Comparison of ENCODE assay signal across 12 cellular contexts in genomic region chr5:57435701-57436134, GRCh38.
A peak's percentile ranks its signal among the peaks of the same experiment; 100 is the strongest.
DNase-seq lines count a peak whose midpoint lies in the region; FAIRE-seq and TF ChIP-seq lines count a peak whose summit lies in the region.
"Had no signal": no experiment of that assay in that cellular context is flagged by ENCODE, and none has a peak within 500 bp of the region (broad histone marks: within the 10 kb centered on the region; RNA-seq: fewer than 3 reads in every experiment).

No MANE protein-coding gene starts in this region.

- TF ChIP-seq CTCF in HFF-Myc (IDR thresholded peaks at IDR 0.05; ENCODE audit: low read depth, low read length, missing control alignments) (no peak), D721Med (IDR thresholded peaks at IDR 0.05; ENCODE audit: insufficient read depth, missing control alignments) (no peak)

- DNase-seq in HFF-Myc (ENCODE audit: extremely low read depth, low read depth): peak; percentile 70
- peak; percentile 74 for DNase-seq in adipocyte (ENCODE audit: low read depth)
- DNase-seq in hepatic stellate cell (ENCODE audit: low spot score): peak; percentile 41
- DNase-seq in stromal cell of bone marrow (ENCODE audit: low read depth): peak; percentile 25
- no peak for DNase-seq in activated effector memory CD4-positive, alpha-beta T cell treated with anti-CD3 and anti-CD28 coated beads, Interleukin-2, amount 50 U/mL, for 16 hours
- no peak for DNase-seq in substantia nigra (lab: John Stamatoyannopoulos, UW)
- no peak for DNase-seq in foreskin melanocyte
- DNase-seq in D721Med (ENCODE audit: insufficient read length, low spot score): no peak
- DNase-seq: activated naive CD8-positive, alpha-beta T cell treated with anti-CD3 and anti-CD28 coated beads, Interleukin-2, amount 10 ng/mL, durations not matched to agents 7 days and 5 days; esophagus squamous epithelium; H7; RPMI8226 had no signal

- FAIRE-seq in D721Med (lab: Jason Lieb, UNC): no peak

- peaks cover 3% of the 10 kb centered on the region for H3K36me3 ChIP-seq in adipocyte (ENCODE audit: control insufficient read depth, insufficient read depth, low read length, severe bottlenecking)
- H3K36me3 ChIP-seq: esophagus squamous epithelium had no signal

- H3K4me3 ChIP-seq in HFF-Myc (replicated peaks; ENCODE audit: low read depth, low read length) (no peak overlapping the region), adipocyte (ENCODE audit: low read length) (no peak overlapping the region)
- H3K4me3 ChIP-seq: esophagus squamous epithelium had no signal

- H3K4me1 ChIP-seq in adipocyte (ENCODE audit: control insufficient read depth, insufficient read depth, low read length): peaks cover 22% of the 10 kb centered on the region
- H3K4me1 ChIP-seq: esophagus squamous epithelium had no signal

- H3K27me3 ChIP-seq in adipocyte (replicated peaks; ENCODE audit: control insufficient read depth, insufficient read depth, low read length): no peaks in the 10 kb centered on the region
- H3K27me3 ChIP-seq: esophagus squamous epithelium had no signal

- no peak overlapping the region for H3K27ac ChIP-seq in substantia nigra (ENCODE audit: low read depth, low read length, poor library complexity, severe bottlenecking)
- H3K27ac ChIP-seq: esophagus squamous epithelium had no signal

- no peaks in the 10 kb centered on the region for H3K9me3 ChIP-seq in adipocyte (ENCODE audit: control insufficient read depth, low read length)
- H3K9me3 ChIP-seq: esophagus squamous epithelium had no signal

- H3K9ac ChIP-seq in adipocyte (ENCODE audit: low read length): no peak overlapping the region

Comparison
In these comparisons a context has a peak if more than half of its experiments do, and no peak if none do; other contexts are left out.
1. DNase-seq: peak in HFF-Myc (single experiment), adipocyte (single experiment), hepatic stellate cell (single experiment) and stromal cell of bone marrow (single experiment); none in activated effector memory CD4-positive, alpha-beta T cell treated with anti-CD3 and anti-CD28 coated beads, Interleukin-2, amount 50 U/mL, for 16 hours (single experiment), substantia nigra (0 of 49), foreskin melanocyte (single experiment) and D721Med (single experiment).